Comparison of ENCODE assay signal across 9 cellular contexts in the genomic region with DNA sequence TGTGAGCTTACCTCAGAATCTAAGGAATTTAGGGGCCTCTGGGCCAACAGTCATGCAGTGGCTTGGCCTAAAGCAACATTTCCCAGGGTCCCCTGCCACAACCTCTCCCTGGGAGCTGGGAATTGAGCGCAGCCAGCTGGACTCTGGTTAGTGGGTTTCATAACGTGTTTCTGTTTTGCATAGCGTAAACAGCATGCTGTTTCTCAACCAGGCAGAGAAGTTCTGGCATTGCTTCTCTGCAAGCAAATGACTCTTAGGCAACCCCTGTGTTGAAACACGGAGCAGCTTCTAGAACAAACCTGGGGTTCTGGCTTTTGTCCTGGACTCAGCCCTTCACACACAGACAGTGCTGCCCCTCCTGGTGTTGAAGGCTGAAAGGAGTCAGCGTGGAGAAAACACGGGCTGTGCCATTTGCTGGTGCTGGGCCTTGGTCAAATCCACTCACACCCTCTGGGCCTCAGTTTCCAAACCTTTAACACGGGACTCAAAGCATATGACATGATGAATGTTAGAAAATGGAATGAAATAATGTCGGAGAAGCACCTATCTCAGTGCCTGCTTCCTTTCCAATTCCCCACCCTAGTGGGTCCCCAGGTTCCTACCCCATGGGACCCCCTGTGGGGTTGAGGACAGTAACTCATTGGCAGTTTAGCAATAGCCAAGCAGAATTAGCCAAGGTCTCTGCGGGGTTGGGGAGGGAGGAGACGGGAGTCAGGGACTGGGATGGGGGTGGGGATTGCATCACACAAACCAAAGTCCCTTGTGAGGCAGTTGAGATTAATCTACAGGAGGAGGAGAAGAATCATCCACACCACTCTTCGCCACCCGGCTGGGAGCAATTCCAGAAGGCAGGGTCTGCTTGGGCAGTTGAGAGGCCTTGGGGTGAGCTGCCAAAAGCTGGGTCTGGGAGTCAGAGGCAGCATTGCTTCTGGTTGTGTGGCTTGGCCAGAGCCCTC. TPM values are rescaled to one million over a fixed set of nuclear protein-coding genes. Genes with fewer than 3 reads are reported as not detected.
DNase-seq lines count a peak whose midpoint lies in the region; ATAC-seq and TF ChIP-seq lines count a peak whose summit lies in the region.
"Had no signal": no experiment of that assay in that cellular context is flagged by ENCODE, and none has a peak within 500 bp of the region (broad histone marks: within the 10 kb centered on the region; RNA-seq: fewer than 3 reads in every experiment).

No MANE protein-coding gene starts in this region.

- ATAC-seq in GM21717 (IDR thresholded peaks at IDR 0.05; ENCODE audit: unreplicated experiment), result no peak

- peak; percentile 30 for TF ChIP-seq CTCF in cardiac fibroblast (IDR thresholded peaks at IDR 0.05; ENCODE audit: low read depth, low read length)
- TF ChIP-seq CTCF in GM10266 (IDR thresholded peaks at IDR 0.05; ENCODE audit: control insufficient read depth, insufficient read depth, low read depth, missing control alignments), result no peak

- peak; percentile 77 for DNase-seq in H4 (ENCODE audit: low spot score)
- peak; percentile 99 to 100 for DNase-seq in cardiac fibroblast (ENCODE audit: low read depth in 2 of 2)
- DNase-seq in GM10266 (ENCODE audit: extremely low spot score), result no peak
- DNase-seq in kidney glomerular epithelial cell (lab: John Stamatoyannopoulos, UW), result no peak
- no peak for DNase-seq in activated CD4-positive, alpha-beta T cell treated with anti-CD3 and anti-CD28 coated beads, Interleukin-2, amount 50 U/mL, for 1 hour
- DNase-seq: naive B cell had no signal

- H3K27ac ChIP-seq in layer of hippocampus (ENCODE audit: low read depth, low read length), result peak overlapping the region; percentile 92
- H3K27ac ChIP-seq in skin epidermis, result peak overlapping the region in 20 of 21 experiments; percentile 56 to 96 (median 76)

- H3K4me3 ChIP-seq in cardiac fibroblast (replicated peaks in 1 of 2; ENCODE audit: low read depth in 2 of 2, low read length in 2 of 2), result no peak overlapping the region
- peak overlapping the region in 1 of 7 experiments; percentile 24 for H3K4me3 ChIP-seq in skin epidermis

- H3K27me3 ChIP-seq in layer of hippocampus (ENCODE audit: control insufficient read depth, insufficient read depth, low read length), result no peaks in the 10 kb centered on the region

RNA-seq across cellular contexts. Expression of a gene that starts 30.2 kb away (rescaled TPM):
- total RNA-seq in H4 (2014; rRNA removed; shearing (Covaris generic)), result 0.70 and 3.3 TPM in 2 replicates

Comparison
In these comparisons a context has a peak if more than half of its experiments do, and no peak if none do; other contexts are left out.
1. DNase-seq: peak in H4 (single experiment) and cardiac fibroblast (2 of 2); none in GM10266 (single experiment), kidney glomerular epithelial cell (single experiment) and activated CD4-positive, alpha-beta T cell treated with anti-CD3 and anti-CD28 coated beads, Interleukin-2, amount 50 U/mL, for 1 hour (single experiment).